8 cellular contexts compared by ENCODE assay signal in the genomic region with DNA sequence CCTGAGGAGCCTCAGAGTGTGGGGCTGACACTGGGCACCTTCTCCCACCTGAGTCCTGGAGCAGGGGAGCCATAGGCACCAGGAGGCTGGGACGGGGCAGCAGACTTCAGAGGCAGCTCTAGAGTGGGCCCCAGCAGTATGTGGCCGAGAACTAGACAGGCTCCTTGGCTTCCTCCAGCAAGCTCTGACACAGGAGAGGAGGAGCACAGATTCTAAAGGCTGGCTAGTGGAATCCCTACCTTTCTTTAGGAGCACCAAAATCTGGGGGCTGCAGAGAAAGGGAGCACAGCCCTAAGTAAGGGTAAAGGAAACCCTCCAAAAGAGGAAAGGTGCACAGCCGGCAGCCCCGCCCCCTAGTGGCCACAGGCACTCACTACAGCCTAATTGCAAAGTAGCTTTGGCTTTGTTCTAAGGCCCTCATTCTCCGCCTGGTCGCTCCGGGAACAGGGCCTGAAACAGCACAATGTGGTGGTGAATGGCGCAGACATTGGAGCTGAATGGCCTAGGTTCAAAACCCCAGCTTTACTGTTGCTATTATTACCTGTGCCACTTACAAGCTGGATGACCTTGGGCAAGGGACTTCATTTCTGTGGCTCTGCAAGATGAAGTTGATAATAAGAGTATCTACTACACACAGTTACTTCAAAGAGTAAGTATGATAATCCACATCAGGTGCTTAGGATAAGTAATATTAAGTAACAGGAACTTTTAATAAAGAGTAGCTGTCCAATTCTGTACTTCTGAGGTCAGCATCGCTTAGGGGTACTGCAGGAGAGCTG. TPM values are rescaled to one million over a fixed set of nuclear protein-coding genes. Genes with fewer than 3 reads are reported as not detected.
A peak's percentile ranks its signal among the peaks of the same experiment; 100 is the strongest.
DNase-seq lines count a peak whose midpoint lies in the region; ATAC-seq lines count a peak whose summit lies in the region.

No MANE protein-coding gene starts in this region.

- DNase-seq in NCI-H2081 (lab: John Stamatoyannopoulos, UW) (peak; percentile 67 to 71), NCI-H2081 treated with DMSO at 0.1 percent for 48 hours (lab: John Stamatoyannopoulos, UW) (no peak), NCI-H2227 treated with DMSO at 0.1 percent for 48 hours (lab: John Stamatoyannopoulos, UW) (peak; percentile 64), cerebellum (ENCODE audit: low spot score) (peak; percentile 77), left kidney (ENCODE audit: low read depth, low spot score) (peak; percentile 80)
- peak; percentile 56 to 59 for DNase-seq in activated CD4-positive, alpha-beta T cell treated with anti-CD3 and anti-CD28 coated beads for 24 hours (ENCODE audit: low read depth in 2 of 2)
- peak; percentile 57 to 64 for DNase-seq in stimulated activated CD4-positive, alpha-beta T cell treated with anti-CD3 and anti-CD28 coated beads, Interleukin-4, amount 100 ng/mL, for 4 hours

- ATAC-seq in HG03159 (IDR thresholded peaks at IDR 0.05; ENCODE audit: unreplicated experiment) = no peak

RNA-seq across cellular contexts. Expression of a gene that starts 8.8 kb away (rescaled TPM):
- not detected for total RNA-seq in cerebellum

RNA-seq across cellular contexts. Expression of a gene that starts 20.1 kb away (rescaled TPM):
- not detected for total RNA-seq in cerebellum
